ENCODE assay signal across 1 cellular context in the genomic region with DNA sequence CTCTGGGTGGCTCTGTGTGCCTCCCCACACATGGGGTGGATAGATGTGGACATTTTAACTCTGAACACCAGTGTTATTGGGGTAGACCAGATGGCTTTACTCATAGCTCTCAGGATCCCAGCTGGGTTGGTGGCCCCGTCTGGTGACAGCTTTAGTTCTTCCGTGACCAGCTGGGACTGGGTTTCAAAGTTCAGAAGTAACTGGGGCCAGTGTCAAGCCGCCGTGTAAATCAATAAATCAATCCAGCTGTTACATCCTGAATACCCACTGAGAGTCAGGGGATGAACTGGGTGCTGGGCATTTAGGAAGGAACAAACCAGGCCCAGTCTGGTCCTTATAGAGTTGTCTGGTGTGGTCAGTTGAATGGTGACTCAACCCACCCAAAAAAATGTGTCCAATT.
TF ChIP-seq lines count a peak whose summit lies in the region.

No MANE protein-coding gene starts in this region.

TF ChIP-seq in HepG2, 621 proteins besides CTCF, POLR2A, EP300 and RAD21 (continued from another document and continues in another):
- TF ChIP-seq, protein P1, sequence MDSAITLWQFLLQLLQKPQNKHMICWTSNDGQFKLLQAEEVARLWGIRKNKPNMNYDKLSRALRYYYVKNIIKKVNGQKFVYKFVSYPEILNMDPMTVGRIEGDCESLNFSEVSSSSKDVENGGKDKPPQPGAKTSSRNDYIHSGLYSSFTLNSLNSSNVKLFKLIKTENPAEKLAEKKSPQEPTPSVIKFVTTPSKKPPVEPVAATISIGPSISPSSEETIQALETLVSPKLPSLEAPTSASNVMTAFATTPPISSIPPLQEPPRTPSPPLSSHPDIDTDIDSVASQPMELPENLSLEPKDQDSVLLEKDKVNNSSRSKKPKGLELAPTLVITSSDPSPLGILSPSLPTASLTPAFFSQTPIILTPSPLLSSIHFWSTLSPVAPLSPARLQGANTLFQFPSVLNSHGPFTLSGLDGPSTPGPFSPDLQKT (CRISPR knock-in tag; IDR thresholded peaks at IDR 0.05; ENCODE audit: borderline replicate concordance), result no peak
- TF ChIP-seq MEIS1 (CRISPR knock-in tag; IDR thresholded peaks at IDR 0.05; ENCODE audit: borderline replicate concordance) (peak; percentile 43; the same call in 1 of the 2 replicates), ZNF790 (CRISPR knock-in tag; IDR thresholded peaks at IDR 0.05; ENCODE audit: borderline replicate concordance) (no peak), HDAC6 (IDR thresholded peaks at IDR 0.05; ENCODE audit: low read depth, low read length) (no peak), ZNF772 (CRISPR knock-in tag; IDR thresholded peaks at IDR 0.05) (no peak), ZSCAN20 (CRISPR knock-in tag; IDR thresholded peaks at IDR 0.05; ENCODE audit: borderline replicate concordance) (0 out of 2 replicates have a peak, but pooled peaks have one; percentile 46), TEAD3 (CRISPR knock-in tag; optimal IDR thresholded peaks at IDR 0.05; ENCODE audit: borderline replicate concordance) (peak; percentile 50), ZNF292 (CRISPR knock-in tag; IDR thresholded peaks at IDR 0.05; ENCODE audit: borderline replicate concordance, low read depth) (peak; percentile 49; the same call in 1 of the 2 replicates), KDM6A (CRISPR knock-in tag; IDR thresholded peaks at IDR 0.05; ENCODE audit: low read depth) (0 out of 2 replicates have a peak, but pooled peaks have one; percentile 30), HOXA3 (CRISPR knock-in tag; IDR thresholded peaks at IDR 0.05) (peak; percentile 66; the same call in 1 of the 2 replicates), NR2F2 (IDR thresholded peaks at IDR 0.05; ENCODE audit: borderline replicate concordance, low read depth) (peak; percentile 57; the same call in 1 of the 2 replicates), THAP11 (CRISPR knock-in tag; IDR thresholded peaks at IDR 0.05) (0 out of 2 replicates have a peak, but pooled peaks have one; percentile 29), TAF15 (IDR thresholded peaks at IDR 0.05; ENCODE audit: low read depth, low read length, poor library complexity, severe bottlenecking) (no peak), ZEB1 (IDR thresholded peaks at IDR 0.05; ENCODE audit: insufficient replicate concordance, low read depth) (no peak), ZNF282 (IDR thresholded peaks at IDR 0.05; ENCODE audit: partially characterized antibody) (no peak), POGZ (CRISPR knock-in tag; IDR thresholded peaks at IDR 0.05) (peak; percentile 65), RFX5 (IDR thresholded peaks at IDR 0.05; ENCODE audit: low read depth, low read length) (no peak), ZNF205 (CRISPR knock-in tag; IDR thresholded peaks at IDR 0.05) (0 out of 2 replicates have a peak, but pooled peaks have one; percentile 33), NRL (CRISPR knock-in tag; IDR thresholded peaks at IDR 0.05; ENCODE audit: borderline replicate concordance) (no peak)
- TF ChIP-seq, protein P2, sequence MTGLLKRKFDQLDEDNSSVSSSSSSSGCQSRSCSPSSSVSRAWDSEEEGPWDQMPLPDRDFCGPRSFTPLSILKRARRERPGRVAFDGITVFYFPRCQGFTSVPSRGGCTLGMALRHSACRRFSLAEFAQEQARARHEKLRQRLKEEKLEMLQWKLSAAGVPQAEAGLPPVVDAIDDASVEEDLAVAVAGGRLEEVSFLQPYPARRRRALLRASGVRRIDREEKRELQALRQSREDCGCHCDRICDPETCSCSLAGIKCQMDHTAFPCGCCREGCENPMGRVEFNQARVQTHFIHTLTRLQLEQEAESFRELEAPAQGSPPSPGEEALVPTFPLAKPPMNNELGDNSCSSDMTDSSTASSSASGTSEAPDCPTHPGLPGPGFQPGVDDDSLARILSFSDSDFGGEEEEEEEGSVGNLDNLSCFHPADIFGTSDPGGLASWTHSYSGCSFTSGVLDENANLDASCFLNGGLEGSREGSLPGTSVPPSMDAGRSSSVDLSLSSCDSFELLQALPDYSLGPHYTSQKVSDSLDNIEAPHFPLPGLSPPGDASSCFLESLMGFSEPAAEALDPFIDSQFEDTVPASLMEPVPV (CRISPR knock-in tag; IDR thresholded peaks at IDR 0.05), result no peak
- TF ChIP-seq, protein P3, sequence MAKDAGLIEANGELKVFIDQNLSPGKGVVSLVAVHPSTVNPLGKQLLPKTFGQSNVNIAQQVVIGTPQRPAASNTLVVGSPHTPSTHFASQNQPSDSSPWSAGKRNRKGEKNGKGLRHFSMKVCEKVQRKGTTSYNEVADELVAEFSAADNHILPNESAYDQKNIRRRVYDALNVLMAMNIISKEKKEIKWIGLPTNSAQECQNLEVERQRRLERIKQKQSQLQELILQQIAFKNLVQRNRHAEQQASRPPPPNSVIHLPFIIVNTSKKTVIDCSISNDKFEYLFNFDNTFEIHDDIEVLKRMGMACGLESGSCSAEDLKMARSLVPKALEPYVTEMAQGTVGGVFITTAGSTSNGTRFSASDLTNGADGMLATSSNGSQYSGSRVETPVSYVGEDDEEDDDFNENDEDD (CRISPR knock-in tag; IDR thresholded peaks at IDR 0.05; ENCODE audit: borderline replicate concordance), result no peak
- TF ChIP-seq, protein P4, sequence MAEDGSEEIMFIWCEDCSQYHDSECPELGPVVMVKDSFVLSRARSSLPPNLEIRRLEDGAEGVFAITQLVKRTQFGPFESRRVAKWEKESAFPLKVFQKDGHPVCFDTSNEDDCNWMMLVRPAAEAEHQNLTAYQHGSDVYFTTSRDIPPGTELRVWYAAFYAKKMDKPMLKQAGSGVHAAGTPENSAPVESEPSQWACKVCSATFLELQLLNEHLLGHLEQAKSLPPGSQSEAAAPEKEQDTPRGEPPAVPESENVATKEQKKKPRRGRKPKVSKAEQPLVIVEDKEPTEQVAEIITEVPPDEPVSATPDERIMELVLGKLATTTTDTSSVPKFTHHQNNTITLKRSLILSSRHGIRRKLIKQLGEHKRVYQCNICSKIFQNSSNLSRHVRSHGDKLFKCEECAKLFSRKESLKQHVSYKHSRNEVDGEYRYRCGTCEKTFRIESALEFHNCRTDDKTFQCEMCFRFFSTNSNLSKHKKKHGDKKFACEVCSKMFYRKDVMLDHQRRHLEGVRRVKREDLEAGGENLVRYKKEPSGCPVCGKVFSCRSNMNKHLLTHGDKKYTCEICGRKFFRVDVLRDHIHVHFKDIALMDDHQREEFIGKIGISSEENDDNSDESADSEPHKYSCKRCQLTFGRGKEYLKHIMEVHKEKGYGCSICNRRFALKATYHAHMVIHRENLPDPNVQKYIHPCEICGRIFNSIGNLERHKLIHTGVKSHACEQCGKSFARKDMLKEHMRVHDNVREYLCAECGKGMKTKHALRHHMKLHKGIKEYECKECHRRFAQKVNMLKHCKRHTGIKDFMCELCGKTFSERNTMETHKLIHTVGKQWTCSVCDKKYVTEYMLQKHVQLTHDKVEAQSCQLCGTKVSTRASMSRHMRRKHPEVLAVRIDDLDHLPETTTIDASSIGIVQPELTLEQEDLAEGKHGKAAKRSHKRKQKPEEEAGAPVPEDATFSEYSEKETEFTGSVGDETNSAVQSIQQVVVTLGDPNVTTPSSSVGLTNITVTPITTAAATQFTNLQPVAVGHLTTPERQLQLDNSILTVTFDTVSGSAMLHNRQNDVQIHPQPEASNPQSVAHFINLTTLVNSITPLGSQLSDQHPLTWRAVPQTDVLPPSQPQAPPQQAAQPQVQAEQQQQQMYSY (CRISPR knock-in tag; IDR thresholded peaks at IDR 0.05), result no peak
- TF ChIP-seq, protein P5, sequence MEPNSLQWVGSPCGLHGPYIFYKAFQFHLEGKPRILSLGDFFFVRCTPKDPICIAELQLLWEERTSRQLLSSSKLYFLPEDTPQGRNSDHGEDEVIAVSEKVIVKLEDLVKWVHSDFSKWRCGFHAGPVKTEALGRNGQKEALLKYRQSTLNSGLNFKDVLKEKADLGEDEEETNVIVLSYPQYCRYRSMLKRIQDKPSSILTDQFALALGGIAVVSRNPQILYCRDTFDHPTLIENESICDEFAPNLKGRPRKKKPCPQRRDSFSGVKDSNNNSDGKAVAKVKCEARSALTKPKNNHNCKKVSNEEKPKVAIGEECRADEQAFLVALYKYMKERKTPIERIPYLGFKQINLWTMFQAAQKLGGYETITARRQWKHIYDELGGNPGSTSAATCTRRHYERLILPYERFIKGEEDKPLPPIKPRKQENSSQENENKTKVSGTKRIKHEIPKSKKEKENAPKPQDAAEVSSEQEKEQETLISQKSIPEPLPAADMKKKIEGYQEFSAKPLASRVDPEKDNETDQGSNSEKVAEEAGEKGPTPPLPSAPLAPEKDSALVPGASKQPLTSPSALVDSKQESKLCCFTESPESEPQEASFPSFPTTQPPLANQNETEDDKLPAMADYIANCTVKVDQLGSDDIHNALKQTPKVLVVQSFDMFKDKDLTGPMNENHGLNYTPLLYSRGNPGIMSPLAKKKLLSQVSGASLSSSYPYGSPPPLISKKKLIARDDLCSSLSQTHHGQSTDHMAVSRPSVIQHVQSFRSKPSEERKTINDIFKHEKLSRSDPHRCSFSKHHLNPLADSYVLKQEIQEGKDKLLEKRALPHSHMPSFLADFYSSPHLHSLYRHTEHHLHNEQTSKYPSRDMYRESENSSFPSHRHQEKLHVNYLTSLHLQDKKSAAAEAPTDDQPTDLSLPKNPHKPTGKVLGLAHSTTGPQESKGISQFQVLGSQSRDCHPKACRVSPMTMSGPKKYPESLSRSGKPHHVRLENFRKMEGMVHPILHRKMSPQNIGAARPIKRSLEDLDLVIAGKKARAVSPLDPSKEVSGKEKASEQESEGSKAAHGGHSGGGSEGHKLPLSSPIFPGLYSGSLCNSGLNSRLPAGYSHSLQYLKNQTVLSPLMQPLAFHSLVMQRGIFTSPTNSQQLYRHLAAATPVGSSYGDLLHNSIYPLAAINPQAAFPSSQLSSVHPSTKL (CRISPR knock-in tag; IDR thresholded peaks at IDR 0.05), result peak; percentile 44; the same call in 1 of the 2 replicates
- TF ChIP-seq, protein P6, sequence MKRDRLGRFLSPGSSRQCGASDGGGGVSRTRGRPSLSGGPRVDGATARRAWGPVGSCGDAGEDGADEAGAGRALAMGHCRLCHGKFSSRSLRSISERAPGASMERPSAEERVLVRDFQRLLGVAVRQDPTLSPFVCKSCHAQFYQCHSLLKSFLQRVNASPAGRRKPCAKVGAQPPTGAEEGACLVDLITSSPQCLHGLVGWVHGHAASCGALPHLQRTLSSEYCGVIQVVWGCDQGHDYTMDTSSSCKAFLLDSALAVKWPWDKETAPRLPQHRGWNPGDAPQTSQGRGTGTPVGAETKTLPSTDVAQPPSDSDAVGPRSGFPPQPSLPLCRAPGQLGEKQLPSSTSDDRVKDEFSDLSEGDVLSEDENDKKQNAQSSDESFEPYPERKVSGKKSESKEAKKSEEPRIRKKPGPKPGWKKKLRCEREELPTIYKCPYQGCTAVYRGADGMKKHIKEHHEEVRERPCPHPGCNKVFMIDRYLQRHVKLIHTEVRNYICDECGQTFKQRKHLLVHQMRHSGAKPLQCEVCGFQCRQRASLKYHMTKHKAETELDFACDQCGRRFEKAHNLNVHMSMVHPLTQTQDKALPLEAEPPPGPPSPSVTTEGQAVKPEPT (CRISPR knock-in tag; IDR thresholded peaks at IDR 0.05; ENCODE audit: low read depth), result no peak
- TF ChIP-seq, protein P7, sequence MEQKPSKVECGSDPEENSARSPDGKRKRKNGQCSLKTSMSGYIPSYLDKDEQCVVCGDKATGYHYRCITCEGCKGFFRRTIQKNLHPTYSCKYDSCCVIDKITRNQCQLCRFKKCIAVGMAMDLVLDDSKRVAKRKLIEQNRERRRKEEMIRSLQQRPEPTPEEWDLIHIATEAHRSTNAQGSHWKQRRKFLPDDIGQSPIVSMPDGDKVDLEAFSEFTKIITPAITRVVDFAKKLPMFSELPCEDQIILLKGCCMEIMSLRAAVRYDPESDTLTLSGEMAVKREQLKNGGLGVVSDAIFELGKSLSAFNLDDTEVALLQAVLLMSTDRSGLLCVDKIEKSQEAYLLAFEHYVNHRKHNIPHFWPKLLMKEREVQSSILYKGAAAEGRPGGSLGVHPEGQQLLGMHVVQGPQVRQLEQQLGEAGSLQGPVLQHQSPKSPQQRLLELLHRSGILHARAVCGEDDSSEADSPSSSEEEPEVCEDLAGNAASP (CRISPR knock-in tag; IDR thresholded peaks at IDR 0.05; ENCODE audit: borderline replicate concordance), result no peak
- TF ChIP-seq, protein P8, sequence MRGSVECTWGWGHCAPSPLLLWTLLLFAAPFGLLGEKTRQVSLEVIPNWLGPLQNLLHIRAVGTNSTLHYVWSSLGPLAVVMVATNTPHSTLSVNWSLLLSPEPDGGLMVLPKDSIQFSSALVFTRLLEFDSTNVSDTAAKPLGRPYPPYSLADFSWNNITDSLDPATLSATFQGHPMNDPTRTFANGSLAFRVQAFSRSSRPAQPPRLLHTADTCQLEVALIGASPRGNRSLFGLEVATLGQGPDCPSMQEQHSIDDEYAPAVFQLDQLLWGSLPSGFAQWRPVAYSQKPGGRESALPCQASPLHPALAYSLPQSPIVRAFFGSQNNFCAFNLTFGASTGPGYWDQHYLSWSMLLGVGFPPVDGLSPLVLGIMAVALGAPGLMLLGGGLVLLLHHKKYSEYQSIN (CRISPR knock-in tag; IDR thresholded peaks at IDR 0.05; ENCODE audit: borderline replicate concordance), result no peak
- TF ChIP-seq, protein P9, sequence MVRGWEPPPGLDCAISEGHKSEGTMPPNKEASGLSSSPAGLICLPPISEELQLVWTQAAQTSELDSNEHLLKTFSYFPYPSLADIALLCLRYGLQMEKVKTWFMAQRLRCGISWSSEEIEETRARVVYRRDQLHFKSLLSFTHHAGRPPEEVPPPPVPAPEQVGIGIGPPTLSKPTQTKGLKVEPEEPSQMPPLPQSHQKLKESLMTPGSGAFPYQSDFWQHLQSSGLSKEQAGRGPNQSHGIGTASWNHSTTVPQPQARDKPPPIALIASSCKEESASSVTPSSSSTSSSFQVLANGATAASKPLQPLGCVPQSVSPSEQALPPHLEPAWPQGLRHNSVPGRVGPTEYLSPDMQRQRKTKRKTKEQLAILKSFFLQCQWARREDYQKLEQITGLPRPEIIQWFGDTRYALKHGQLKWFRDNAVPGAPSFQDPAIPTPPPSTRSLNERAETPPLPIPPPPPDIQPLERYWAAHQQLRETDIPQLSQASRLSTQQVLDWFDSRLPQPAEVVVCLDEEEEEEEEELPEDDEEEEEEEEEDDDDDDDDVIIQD (CRISPR knock-in tag; IDR thresholded peaks at IDR 0.05; ENCODE audit: low read depth), result peak; percentile 41; the same call in 1 of the 2 replicates
- TF ChIP-seq, protein P10, sequence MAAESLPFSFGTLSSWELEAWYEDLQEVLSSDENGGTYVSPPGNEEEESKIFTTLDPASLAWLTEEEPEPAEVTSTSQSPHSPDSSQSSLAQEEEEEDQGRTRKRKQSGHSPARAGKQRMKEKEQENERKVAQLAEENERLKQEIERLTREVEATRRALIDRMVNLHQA (CRISPR knock-in tag; IDR thresholded peaks at IDR 0.05), result no peak
